Comparison of ENCODE assay signal across 21 cellular contexts in the genomic region with DNA sequence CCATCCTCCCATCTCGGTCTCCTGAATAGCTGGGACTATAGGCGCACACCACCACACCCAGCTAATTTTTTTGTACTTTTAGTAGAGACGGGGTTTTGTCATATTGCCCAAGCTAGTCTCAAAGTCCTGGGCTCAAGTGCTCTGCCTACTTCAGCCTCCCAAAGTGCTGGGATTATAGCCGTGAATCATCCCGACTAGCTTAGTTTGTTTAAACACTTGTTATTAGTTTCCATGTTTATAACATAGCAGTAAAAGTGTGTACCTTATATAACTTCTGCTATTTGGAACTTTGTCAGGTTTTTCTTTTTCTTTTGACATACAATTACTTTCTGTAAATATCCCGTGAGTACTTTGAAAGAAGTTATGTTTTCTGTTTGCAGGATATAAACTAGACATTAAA.
DNase-seq lines count a peak whose midpoint lies in the region; ATAC-seq and TF ChIP-seq lines count a peak whose summit lies in the region.
"Had no signal": no experiment of that assay in that cellular context is flagged by ENCODE, and none has a peak within 500 bp of the region (broad histone marks: within the 10 kb centered on the region; RNA-seq: fewer than 3 reads in every experiment).

No MANE protein-coding gene starts in this region.

- H3K27ac ChIP-seq in Peyer's patch: no peak overlapping the region
- H3K27ac ChIP-seq: A549, KMS-11, RWPE1, SK-N-MC had no signal

- no peak for TF ChIP-seq POLR2A in Peyer's patch (IDR thresholded peaks at IDR 0.05)

- H3K9me3 ChIP-seq in Peyer's patch: no peaks in the 10 kb centered on the region
- no peaks in the 10 kb centered on the region for H3K9me3 ChIP-seq in mucosa of descending colon
- H3K9me3 ChIP-seq: A549 had no signal

- no peak for TF ChIP-seq CTCF in LNCaP clone FGC (IDR thresholded peaks at IDR 0.05; ENCODE audit: control insufficient read depth, extremely low read depth, insufficient read depth)
- TF ChIP-seq CTCF in Peyer's patch (IDR thresholded peaks at IDR 0.05): no peak
- no peak for TF ChIP-seq CTCF in fibroblast of villous mesenchyme (IDR thresholded peaks at IDR 0.05; ENCODE audit: insufficient read depth, low read depth, low read length)
- TF ChIP-seq CTCF in mucosa of descending colon (IDR thresholded peaks at IDR 0.05): no peak

- peaks cover 0 to 6% (median 0%) of the 10 kb centered on the region in 4 donors for H3K4me1 ChIP-seq in Peyer's patch
- H3K4me1 ChIP-seq in mucosa of descending colon (ENCODE audit: low read depth): peaks cover 10% of the 10 kb centered on the region

- ATAC-seq in mucosa of descending colon: peak; percentile 84
- ATAC-seq: A549 had no signal

- H3K36me3 ChIP-seq in Peyer's patch (no peaks in the 10 kb centered on the region), mucosa of descending colon (ENCODE audit: low read depth) (no peaks in the 10 kb centered on the region)

- H3K4me3 ChIP-seq in LNCaP clone FGC (ENCODE audit: low read depth, low read length) (no peak overlapping the region), Peyer's patch (no peak overlapping the region), fibroblast of villous mesenchyme (ENCODE audit: low read depth, low read length) (no peak overlapping the region), mucosa of descending colon (no peak overlapping the region)
- H3K4me3 ChIP-seq: A549, SK-N-MC had no signal

- intact Hi-C loops in mucosa of descending colon (cut with DNase I, micrococcal nuclease): no loop called here

- no peaks in the 10 kb centered on the region for H3K27me3 ChIP-seq in Peyer's patch

- DNase-seq in LNCaP clone FGC (ENCODE audit: low read depth): peak; percentile 65
- peak in 2 of 3 donors; percentile 44 to 66 for DNase-seq in Peyer's patch
- DNase-seq in fibroblast of villous mesenchyme (ENCODE audit: low read depth): peak; percentile 85
- peak in 1 of 3 donors; percentile 27 for DNase-seq in mucosa of descending colon
- no peak for DNase-seq in stimulated activated CD8-positive, alpha-beta memory T cell treated with anti-CD3 and anti-CD28 coated beads, Interleukin-4, amount 100 ng/mL, for 48 hours
- DNase-seq in NCI-H446 treated with DMSO at 0.1 percent for 48 hours (lab: John Stamatoyannopoulos, UW): no peak
- no peak for DNase-seq in stimulated activated CD4-positive, alpha-beta T cell treated with anti-CD3 and anti-CD28 coated beads, Interleukin-15, amount 100 ng/mL, for 24 hours
- DNase-seq: EL, GOT3, IMR-90, NCI-H1417, NCI-H1694 treated with DMSO at 0.1 percent for 48 hours, NCI-H2081 treated with DMSO at 0.1 percent for 48 hours, NCI-H2171 treated with DMSO at 0.1 percent for 48 hours, NCI-H446, NCI-H526 treated with DMSO at 0.1 percent for 48 hours, SHP77 treated with DMSO at 0.1 percent for 48 hours had no signal

Comparison
In these comparisons a context has a peak if more than half of its experiments do, and no peak if none do; other contexts are left out.
1. DNase-seq: peak in LNCaP clone FGC (single experiment), Peyer's patch (2 of 3) and fibroblast of villous mesenchyme (single experiment); none in stimulated activated CD8-positive, alpha-beta memory T cell treated with anti-CD3 and anti-CD28 coated beads, Interleukin-4, amount 100 ng/mL, for 48 hours (single experiment), NCI-H446 treated with DMSO at 0.1 percent for 48 hours (single experiment) and stimulated activated CD4-positive, alpha-beta T cell treated with anti-CD3 and anti-CD28 coated beads, Interleukin-15, amount 100 ng/mL, for 24 hours (single experiment).